ENCODE assay signal across 15 cellular contexts in the genomic region with DNA sequence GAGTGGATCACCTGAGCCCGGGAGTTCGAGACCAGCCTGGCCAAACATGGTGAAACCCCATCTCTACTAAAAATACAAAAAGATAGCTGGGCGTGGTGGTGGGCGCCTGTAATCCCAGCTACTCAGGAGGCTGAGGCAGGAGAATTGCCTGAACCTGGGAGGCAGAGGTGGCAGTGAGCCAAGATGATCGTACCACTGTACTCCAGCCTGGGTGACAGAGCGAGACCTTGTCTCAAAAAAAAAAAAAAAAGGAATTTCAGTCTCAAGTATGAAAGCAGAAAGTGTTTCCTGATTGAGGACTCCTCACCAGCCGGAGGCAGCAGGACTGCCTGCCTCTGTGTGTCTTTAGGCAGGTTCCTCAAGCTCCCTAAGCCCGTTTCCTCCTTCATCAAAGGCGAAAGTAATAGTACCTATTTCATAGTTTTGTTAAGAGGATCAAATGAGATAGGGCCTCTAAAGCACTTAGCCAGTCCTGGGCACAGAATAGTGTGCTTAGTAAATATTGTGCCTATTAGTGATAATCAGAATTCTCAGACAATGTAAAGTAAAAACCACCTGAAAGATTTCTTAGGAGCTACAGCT. TPM values are rescaled to one million over a fixed set of nuclear protein-coding genes. Genes with fewer than 3 reads are reported as not detected.
DNase-seq lines count a peak whose midpoint lies in the region; ATAC-seq, FAIRE-seq and TF ChIP-seq lines count a peak whose summit lies in the region.
"Had no signal": no experiment of that assay in that cellular context is flagged by ENCODE, and none has a peak within 500 bp of the region (broad histone marks: within the 10 kb centered on the region; RNA-seq: fewer than 3 reads in every experiment).

No MANE protein-coding gene starts in this region.

- 85% methylated on average over 9 of the region's 9 CpGs for WGBS in GM12878 (ENCODE audit: insufficient coverage, insufficient replicate concordance, low lambda C conversion rate, missing lambda C conversion rate)

- peaks cover 76% of the 10 kb centered on the region for H3K4me1 Mint-ChIP-seq in HFFc6 (ENCODE audit: low read depth)
- peaks cover 74% of the 10 kb centered on the region for H3K4me1 Mint-ChIP-seq in neural crest cell

- H3K27ac ChIP-seq in GM12878 (ENCODE audit: control insufficient read depth, insufficient read depth) = peak overlapping the region; percentile 77
- no peak overlapping the region for H3K27ac ChIP-seq in caudate nucleus (ENCODE audit: low read depth, low read length)
- H3K27ac ChIP-seq: thoracic aorta had no signal

- BruUV-seq in GM12878 (replicated peaks; lab: Mats Ljungman, UMichigan) = no TSS peak

- CTCF ChIA-PET in GM12878 (lab: Yijun Ruan, JAX) = interaction anchor here (1.1 to 2.0 kb wide), 5 partner anchors 8 to 229 kb away, joined by 3 to 14 read pairs (median 5); no protein-coding TSS in a partner anchor

- 0 out of 2 replicates have a peak overlapping the region, but pooled peaks have one; percentile 49 for H3K4me3 ChIP-seq in GM12878
- H3K4me3 ChIP-seq: thoracic aorta had no signal

- POLR2A ChIA-PET in GM12878 (lab: Charles Lee) = interaction anchor here (0.6 to 5.8 kb wide), 10 partner anchors 7 to 348 kb away, joined by 3 to 56 read pairs (median 4); a partner anchor contains a TSS

- DNase-seq in DMS79 treated with DMSO at 0.1 percent for 48 hours (lab: John Stamatoyannopoulos, UW) (peak; percentile 11), DMS79 (lab: John Stamatoyannopoulos, UW) (no peak), HFFc6 (no peak), GM12878 (ENCODE audit: low read depth, low spot score) (no peak), neural crest cell (ENCODE audit: low read depth, low spot score) (no peak), caudate nucleus (lab: John Stamatoyannopoulos, UW) (no peak)
- DNase-seq: 8988T, EL, H9, NCI-H1417 treated with DMSO at 0.1 percent for 48 hours, NCI-H748 treated with DMSO at 0.1 percent for 48 hours had no signal

- H3K4me3 Mint-ChIP-seq in HFFc6 (no peak overlapping the region), neural crest cell (peak overlapping the region; percentile 50)
- H3K4me3 Mint-ChIP-seq: H9 had no signal

- no peak overlapping the region; the same call in 1 of the 2 replicates for H2AFZ ChIP-seq in GM12878 (ENCODE audit: control insufficient read depth, low read depth, low read length)

- SMC1A ChIA-PET in GM12878 (lab: Charles Lee; ENCODE audit: uncharacterized antibody, unreplicated experiment) = interaction anchor here (0.8 to 6.1 kb wide), 12 partner anchors 7 to 169 kb away, joined by 3 to 47 read pairs (median 3); no protein-coding TSS in a partner anchor

- TF ChIP-seq RAD21 in GM12878 (IDR thresholded peaks at IDR 0.05; ENCODE audit: insufficient read depth, low read depth, low read length) = no peak

- H3K27ac Mint-ChIP-seq in HFFc6 (peak overlapping the region; percentile 98), neural crest cell (ENCODE audit: unreplicated experiment) (no peak overlapping the region)
- H3K27ac Mint-ChIP-seq: H9 had no signal

- no peak for TF ChIP-seq EP300 in GM12878 (IDR thresholded peaks at IDR 0.05; ENCODE audit: borderline replicate concordance in 1 of 2, control insufficient read depth in 1 of 2, low read depth in 2 of 2, low read length in 2 of 2)

- no peak for TF ChIP-seq POLR2A in GM12878 (IDR thresholded peaks at IDR 0.05; ENCODE audit: low read depth, low read length)

- intact Hi-C loops in GM12878 (cut with micrococcal nuclease; ENCODE audit: unreplicated experiment) = loop anchor here (5.0 kb wide), 1 partner anchor 147 kb away; a partner anchor contains a TSS

- H4K20me1 ChIP-seq in GM12878 (ENCODE audit: control insufficient read depth, insufficient read depth) = no peaks in the 10 kb centered on the region

- no peaks in the 10 kb centered on the region for H3K9me3 Mint-ChIP-seq in HFFc6
- H3K9me3 Mint-ChIP-seq in neural crest cell = no peaks in the 10 kb centered on the region
- H3K9me3 Mint-ChIP-seq: H9 had no signal

- H3K36me3 Mint-ChIP-seq in HFFc6 (ENCODE audit: low read depth) (no peaks in the 10 kb centered on the region), neural crest cell (ENCODE audit: low read depth) (no peaks in the 10 kb centered on the region)

- H3K4me1 ChIP-seq in GM12878 (ENCODE audit: control insufficient read depth, insufficient read depth, low read length) = peaks cover 69% of the 10 kb centered on the region

- H3K4me2 ChIP-seq in GM12878 (ENCODE audit: control insufficient read depth, insufficient read depth) = peak overlapping the region; percentile 77

- no peaks in the 10 kb centered on the region for H3K27me3 ChIP-seq in GM12878 (replicated peaks in 1 of 2; ENCODE audit: control insufficient read depth in 2 of 2, insufficient read depth in 2 of 2, low read length in 1 of 2)

- H3K36me3 ChIP-seq in GM12878 (ENCODE audit: control insufficient read depth in 2 of 2, insufficient read depth in 2 of 2, low read length in 1 of 2) = peaks cover 0 to 3% of the 10 kb centered on the region in 2 experiments; a peak in 1 of 4 replicates
- H3K36me3 ChIP-seq: thoracic aorta had no signal

- H3K79me2 ChIP-seq in GM12878 (ENCODE audit: control insufficient read depth, insufficient read depth, low read length) = peaks cover 89% of the 10 kb centered on the region

- RAD21 ChIA-PET in GM12878 (lab: Charles Lee; ENCODE audit: unreplicated experiment) = interaction anchor here (0.7 to 6.4 kb wide), 12 partner anchors 7 to 278 kb away, joined by 3 to 75 read pairs (median 4); a partner anchor contains a TSS

- H3K9me3 ChIP-seq in GM12878 (replicated peaks; ENCODE audit: control insufficient read depth, insufficient read depth, low read length) = no peaks in the 10 kb centered on the region
- H3K9me3 ChIP-seq: thoracic aorta had no signal

- in situ Hi-C loops in GM12878 (cut with MboI) = no loop called here

- peak; percentile 2; the same call in 2 of the 3 replicates for ATAC-seq in GM12878
- ATAC-seq in GM19455 (IDR thresholded peaks at IDR 0.05; ENCODE audit: unreplicated experiment) = no peak
- no peak for ATAC-seq in HG02973 (IDR thresholded peaks at IDR 0.05; ENCODE audit: unreplicated experiment)
- ATAC-seq: sciatic nerve had no signal

- no peak for FAIRE-seq in GM12878 (lab: Jason Lieb, UNC)

- TF ChIP-seq CTCF in HFFc6 (IDR thresholded peaks at IDR 0.05) (no peak), GM12878 (IDR thresholded peaks at IDR 0.05 in 2 of 3, conservative IDR thresholded peaks at IDR 0.05 in 1 of 3; ENCODE audit: control insufficient read depth in 2 of 3, extremely low read depth in 1 of 3, insufficient read depth in 1 of 3, low read depth in 3 of 3, low read length in 3 of 3) (no peak), neural crest cell (conservative IDR thresholded peaks at IDR 0.05) (no peak)

- H3K27me3 Mint-ChIP-seq in HFFc6 (ENCODE audit: insufficient read depth) (peaks cover 3% of the 10 kb centered on the region), neural crest cell (ENCODE audit: low read depth) (no peaks in the 10 kb centered on the region)

- peak overlapping the region; percentile 53 for H3K9ac ChIP-seq in GM12878 (ENCODE audit: control insufficient read depth, insufficient read depth, low read length)

TF ChIP-seq in GM12878, 131 proteins besides CTCF, POLR2A, EP300 and RAD21 (continues in another document):
- TF ChIP-seq EZH2 (IDR thresholded peaks at IDR 0.05; ENCODE audit: borderline replicate concordance, control insufficient read depth, low read depth, low read length) = no peak
- TF ChIP-seq, protein P1, sequence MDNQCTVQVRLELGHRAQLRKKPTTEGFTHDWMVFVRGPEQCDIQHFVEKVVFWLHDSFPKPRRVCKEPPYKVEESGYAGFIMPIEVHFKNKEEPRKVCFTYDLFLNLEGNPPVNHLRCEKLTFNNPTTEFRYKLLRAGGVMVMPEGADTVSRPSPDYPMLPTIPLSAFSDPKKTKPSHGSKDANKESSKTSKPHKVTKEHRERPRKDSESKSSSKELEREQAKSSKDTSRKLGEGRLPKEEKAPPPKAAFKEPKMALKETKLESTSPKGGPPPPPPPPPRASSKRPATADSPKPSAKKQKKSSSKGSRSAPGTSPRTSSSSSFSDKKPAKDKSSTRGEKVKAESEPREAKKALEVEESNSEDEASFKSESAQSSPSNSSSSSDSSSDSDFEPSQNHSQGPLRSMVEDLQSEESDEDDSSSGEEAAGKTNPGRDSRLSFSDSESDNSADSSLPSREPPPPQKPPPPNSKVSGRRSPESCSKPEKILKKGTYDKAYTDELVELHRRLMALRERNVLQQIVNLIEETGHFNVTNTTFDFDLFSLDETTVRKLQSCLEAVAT (IDR thresholded peaks at IDR 0.05) = peak; percentile 70; the same call in 1 of the 2 replicates
- 0 out of 4 replicates have a peak, but pooled peaks of 1 of the 2 experiments have one; percentile 22 for TF ChIP-seq IKZF2 (IDR thresholded peaks at IDR 0.05)
- TF ChIP-seq MEF2B (IDR thresholded peaks at IDR 0.05; ENCODE audit: partially characterized antibody, poor library complexity, severe bottlenecking) = no peak
- TF ChIP-seq, protein P2, sequence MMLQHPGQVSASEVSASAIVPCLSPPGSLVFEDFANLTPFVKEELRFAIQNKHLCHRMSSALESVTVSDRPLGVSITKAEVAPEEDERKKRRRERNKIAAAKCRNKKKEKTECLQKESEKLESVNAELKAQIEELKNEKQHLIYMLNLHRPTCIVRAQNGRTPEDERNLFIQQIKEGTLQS (IDR thresholded peaks at IDR 0.05; ENCODE audit: borderline replicate concordance, extremely low read depth, low read depth, low read length) = no peak
- no peak for TF ChIP-seq NFYA (IDR thresholded peaks at IDR 0.05; ENCODE audit: borderline replicate concordance, low read depth, low read length)
- no peak for TF ChIP-seq NRF1 (conservative IDR thresholded peaks at IDR 0.05; ENCODE audit: low read depth, low read length)

RNA-seq across cellular contexts. Expression of a gene that starts 9.0 kb away (rescaled TPM):
- 10 to 100 TPM; 26.9 to 29.3 (median 29.0) TPM for total RNA-seq in HFFc6 (2021; fragmentation: NEBNext Ultra II Directional; extraction: Animal tissue kit (Norgen Biotek cat#: 25700))
- 66.1 and 73.4 TPM in 2 replicates for total RNA-seq in GM12878 (2013; cell fraction: nucleolus; rRNA removed)
- total RNA-seq in GM12878 (2014; rRNA removed) = 7.2 and 7.4 TPM in 2 replicates
- 7.9 and 8.7 TPM in 2 replicates for total RNA-seq in GM12878 (2014; rRNA removed; fragmentation: Illumina TruSeq; extraction: Trizol)
- total RNA-seq in GM12878 (2021) = 35.4 and 37.7 TPM in 2 replicates
- 3.1 TPM for polyA plus RNA-seq in GM12878 (2011; ENCODE audit: low read depth)
- polyA plus RNA-seq in GM12878 (2011; rRNA removed) = 4.0 and 5.4 TPM in 2 replicates
- polyA plus RNA-seq in GM12878 (2011; cell fraction: cytosol; rRNA removed) = 5.7 and 7.6 TPM in 2 replicates
- polyA plus RNA-seq in GM12878 (2011; cell fraction: nucleus; rRNA removed) = 20.2 and 25.6 TPM in 2 replicates
- 8.0 and 8.1 TPM in 2 replicates for polyA plus RNA-seq in GM12878 (2012)
- polyA plus RNA-seq in GM12878 (2014; fragmentation: Illumina TruSeq; extraction: Trizol) = 2.5 and 5.9 TPM in 2 replicates
- under 1 TPM; 0.66 to 0.74 TPM for polyA plus RNA-seq in GM12878 (2014; fragmentation: Nextera tagmentation; extraction: Ambion mirVana)
- 19.2 and 25.5 TPM in 2 replicates for polyA plus RNA-seq in GM12878 (2014; rRNA removed)
- polyA plus RNA-seq in GM12878 (2016; fragmentation: Nextera tagmentation; extraction: Ambion mirVana) = 1 to 10 TPM; 3.1 to 6.0 TPM
- polyA minus RNA-seq in GM12878 (2011; rRNA and poly(A)+ RNA removed) = 8.1 and 11.7 TPM in 2 replicates
- 8.3 and 9.1 TPM in 2 replicates for polyA minus RNA-seq in GM12878 (2011; cell fraction: cytosol; rRNA and poly(A)+ RNA removed)
- 10.0 and 21.0 TPM in 2 replicates for polyA minus RNA-seq in GM12878 (2011; cell fraction: nucleus; rRNA and poly(A)+ RNA removed)
- 53.6 and 54.0 TPM in 2 replicates for total RNA-seq in neural crest cell
